In genomic region chr11:747176-748006, GRCh38 we compare ENCODE assay signal across 1 cellular context.
TF ChIP-seq lines count a peak whose summit lies in the region.

Gene TALDO1, plus strand, starts transcription at chr11:747464. Its CDS starts 18 bp downstream, at chr11:747482.

TF ChIP-seq in H1, 55 proteins besides CTCF, POLR2A, EP300 and RAD21 (continued from another document):
- TF ChIP-seq, protein P1, sequence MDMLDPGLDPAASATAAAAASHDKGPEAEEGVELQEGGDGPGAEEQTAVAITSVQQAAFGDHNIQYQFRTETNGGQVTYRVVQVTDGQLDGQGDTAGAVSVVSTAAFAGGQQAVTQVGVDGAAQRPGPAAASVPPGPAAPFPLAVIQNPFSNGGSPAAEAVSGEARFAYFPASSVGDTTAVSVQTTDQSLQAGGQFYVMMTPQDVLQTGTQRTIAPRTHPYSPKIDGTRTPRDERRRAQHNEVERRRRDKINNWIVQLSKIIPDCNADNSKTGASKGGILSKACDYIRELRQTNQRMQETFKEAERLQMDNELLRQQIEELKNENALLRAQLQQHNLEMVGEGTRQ (IDR thresholded peaks at IDR 0.05; ENCODE audit: low read length): no peak
- TF ChIP-seq NANOG (IDR thresholded peaks at IDR 0.05; ENCODE audit: insufficient read depth, low read depth, low read length, poor library complexity, severe bottlenecking) (no peak), RBBP5 (IDR thresholded peaks at IDR 0.05; ENCODE audit: borderline replicate concordance, low read depth, low read length) (peak; percentile 72; the same call in 1 of the 2 replicates), MAFK (IDR thresholded peaks at IDR 0.05; ENCODE audit: low read depth, low read length) (no peak), CREB1 (IDR thresholded peaks at IDR 0.05) (no peak; the same call in 1 of the 2 replicates), MAX (IDR thresholded peaks at IDR 0.05) (peak; percentile 69), KDM5A (IDR thresholded peaks at IDR 0.05; ENCODE audit: low read length) (0 out of 2 replicates have a peak, but pooled peaks have one; percentile 34), TBP (IDR thresholded peaks at IDR 0.05; ENCODE audit: low read depth, low read length) (peak; percentile 43; the same call in 1 of the 2 replicates), TAF1 (IDR thresholded peaks at IDR 0.05; ENCODE audit: low read depth, low read length) (peak; percentile 73), POLR2AphosphoS5 (IDR thresholded peaks at IDR 0.05; ENCODE audit: low read depth, low read length) (peak; percentile 74), KDM4A (IDR thresholded peaks at IDR 0.05; ENCODE audit: low read depth, low read length, severe bottlenecking) (peak; percentile 72), SIN3A (conservative IDR thresholded peaks at IDR 0.05 in 1 of 2, IDR thresholded peaks at IDR 0.05 in 1 of 2; ENCODE audit: low read depth in 1 of 2, low read length in 2 of 2) (peak in 1 of 2 experiments; percentile 18; a peak in 1 of 4 replicates), TAF7 (optimal IDR thresholded peaks at IDR 0.05; ENCODE audit: borderline replicate concordance, low read depth, low read length) (peak; percentile 8)
- TF ChIP-seq, protein P2, sequence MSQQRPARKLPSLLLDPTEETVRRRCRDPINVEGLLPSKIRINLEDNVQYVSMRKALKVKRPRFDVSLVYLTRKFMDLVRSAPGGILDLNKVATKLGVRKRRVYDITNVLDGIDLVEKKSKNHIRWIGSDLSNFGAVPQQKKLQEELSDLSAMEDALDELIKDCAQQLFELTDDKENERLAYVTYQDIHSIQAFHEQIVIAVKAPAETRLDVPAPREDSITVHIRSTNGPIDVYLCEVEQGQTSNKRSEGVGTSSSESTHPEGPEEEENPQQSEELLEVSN (IDR thresholded peaks at IDR 0.05): peak; percentile 88
